Comparison of ENCODE assay signal across 19 cellular contexts in the genomic region with DNA sequence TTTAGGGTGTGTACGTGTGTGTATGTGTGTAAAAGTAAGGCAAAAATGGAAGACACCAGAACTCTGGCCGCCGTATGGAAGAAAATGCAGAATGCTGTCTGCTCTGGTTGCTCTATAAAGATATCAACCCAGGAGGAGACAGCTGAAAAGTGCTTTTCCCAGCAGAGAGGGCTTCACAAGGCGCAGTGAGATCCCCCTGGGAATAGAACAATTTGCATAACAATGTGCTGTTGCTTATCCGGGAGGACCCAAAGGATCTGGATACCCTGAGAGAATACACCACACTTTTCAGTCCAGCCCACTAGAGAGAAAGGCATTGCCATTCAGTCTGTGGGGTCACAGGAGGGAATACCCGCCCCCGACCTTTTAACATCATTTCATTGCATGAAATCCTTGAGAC.
A peak's percentile ranks its signal among the peaks of the same experiment; 100 is the strongest.
DNase-seq lines count a peak whose midpoint lies in the region; ATAC-seq, FAIRE-seq and TF ChIP-seq lines count a peak whose summit lies in the region.
"Had no signal": no experiment of that assay in that cellular context is flagged by ENCODE, and none has a peak within 500 bp of the region (broad histone marks: within the 10 kb centered on the region; RNA-seq: fewer than 3 reads in every experiment).

No MANE protein-coding gene starts in this region.

- H3K4me3 ChIP-seq in A673 (ENCODE audit: low read depth, low read length, poor library complexity, severe bottlenecking) (no peak overlapping the region), H7 (ENCODE audit: insufficient read depth, low read depth, low read length) (no peak overlapping the region), pancreas (no peak overlapping the region)
- H3K4me3 ChIP-seq: hepatocyte, right atrium auricular region, thyroid gland had no signal

- H3K27ac ChIP-seq in A673 (ENCODE audit: low read depth, low read length, poor library complexity, severe bottlenecking) (no peak overlapping the region), pancreas (no peak overlapping the region)
- H3K27ac ChIP-seq: hepatocyte, right atrium auricular region had no signal

- ATAC-seq in pancreas, result no peak
- ATAC-seq: stimulated activated memory B cell treated with anti-CD40 and anti-IgM and Interleukin-4, amounts not matched to agents 10 μg/mL and 1 μg/mL and 100 μg/mL, for 72 hours had no signal

- intact Hi-C loops in A673 (cut with micrococcal nuclease; ENCODE audit: unreplicated experiment) (no loop called here), pancreas (cut with DNase I) (no loop called here)

- POLR2A ChIA-PET in A673 (lab: Charles Lee; ENCODE audit: low non-redundant PET), result no interaction called here

- no TSS peak for BruUV-seq in A673 (replicated peaks; lab: Mats Ljungman, UMichigan)

- H3K9me3 ChIP-seq in A673 (ENCODE audit: low read depth, low read length, poor library complexity, severe bottlenecking) (no peaks in the 10 kb centered on the region), pancreas (no peaks in the 10 kb centered on the region)
- H3K9me3 ChIP-seq: right atrium auricular region, thyroid gland had no signal

- peaks cover 13% of the 10 kb centered on the region for H3K4me1 ChIP-seq in A673 (ENCODE audit: insufficient read depth, low read length, poor library complexity, severe bottlenecking)
- H3K4me1 ChIP-seq in pancreas, result no peaks in the 10 kb centered on the region

- CTCF ChIA-PET in A673 (lab: Charles Lee), result no interaction called here

- 70 to 75% methylated on average over 7 of the region's 7 CpGs for WGBS in pancreas, 2 donors

- H3K27me3 ChIP-seq in A673 (replicated peaks; ENCODE audit: insufficient read depth, low read depth, low read length, poor library complexity), result no peaks in the 10 kb centered on the region
- H3K27me3 ChIP-seq in H7 (ENCODE audit: control insufficient read depth, insufficient read depth, low read length), result no peaks in the 10 kb centered on the region; the same call in 1 of the 2 replicates
- H3K27me3 ChIP-seq in pancreas, result no peaks in the 10 kb centered on the region
- H3K27me3 ChIP-seq: hepatocyte, right atrium auricular region, thyroid gland had no signal

- no peak for TF ChIP-seq CTCF in A673 (conservative IDR thresholded peaks at IDR 0.05; ENCODE audit: low read depth, low read length)
- no peak for TF ChIP-seq CTCF in pancreas (IDR thresholded peaks at IDR 0.05)

- H3K36me3 ChIP-seq in A673 (ENCODE audit: insufficient read depth, low read length, poor library complexity, severe bottlenecking) (no peaks in the 10 kb centered on the region), H7 (replicated peaks; ENCODE audit: control insufficient read depth, insufficient read depth, low read length) (no peaks in the 10 kb centered on the region), pancreas (no peaks in the 10 kb centered on the region)
- H3K36me3 ChIP-seq: right atrium auricular region, thyroid gland had no signal

- no peak for FAIRE-seq in pancreas (lab: Jason Lieb, UNC)
- FAIRE-seq: H54 had no signal

- peak; percentile 83 for DNase-seq in A673 (ENCODE audit: low spot score)
- peak; percentile 36 for DNase-seq in H7
- DNase-seq in NCI-H2171 treated with DMSO at 0.1 percent for 48 hours (lab: John Stamatoyannopoulos, UW), result peak; percentile 30
- peak; percentile 45 for DNase-seq in iPS-NIHi11 (ENCODE audit: low spot score)
- DNase-seq in pancreas, result no peak
- no peak for DNase-seq in OCI-M1 (lab: John Stamatoyannopoulos, UW)
- no peak for DNase-seq in NCI-H1105 treated with DMSO at 0.1 percent for 48 hours (lab: John Stamatoyannopoulos, UW)
- no peak for DNase-seq in amniotic stem cell (lab: John Stamatoyannopoulos, UW)
- DNase-seq: activated CD4-positive, alpha-beta memory T cell treated with anti-CD3 and anti-CD28 coated beads for 36 hours; activated naive CD4-positive, alpha-beta T cell treated with anti-CD3 and anti-CD28 coated beads for 36 hours; CD4-positive, alpha-beta memory T cell; NCI-H226; nephron progenitor cell; SHP77 treated with DMSO at 0.1 percent for 48 hours; thyroid gland had no signal

Comparison
In these comparisons a context has a peak if more than half of its experiments do, and no peak if none do; other contexts are left out.
1. DNase-seq: peak in A673 (single experiment), H7 (single experiment), NCI-H2171 treated with DMSO at 0.1 percent for 48 hours (single experiment) and iPS-NIHi11 (single experiment); none in pancreas (0 of 6), OCI-M1 (single experiment), NCI-H1105 treated with DMSO at 0.1 percent for 48 hours (single experiment) and amniotic stem cell (single experiment).